ENCODE assay signal across 17 cellular contexts in genomic region chr3:52373676-52374075, GRCh38. TPM values are rescaled to one million over a fixed set of nuclear protein-coding genes. Genes with fewer than 3 reads are reported as not detected.
DNase-seq lines count a peak whose midpoint lies in the region; ATAC-seq, FAIRE-seq and TF ChIP-seq lines count a peak whose summit lies in the region.
"Had no signal": no experiment of that assay in that cellular context is flagged by ENCODE, and none has a peak within 500 bp of the region (broad histone marks: within the 10 kb centered on the region; RNA-seq: fewer than 3 reads in every experiment).

No MANE protein-coding gene starts in this region.

- no peak for TF ChIP-seq CTCF in foreskin fibroblast (IDR thresholded peaks at IDR 0.05; ENCODE audit: low read depth, low read length)

- FAIRE-seq in GM18507 (lab: Jason Lieb, UNC), result peak; percentile 55
- FAIRE-seq: pancreas had no signal

- ATAC-seq in T-cell (replicated peaks in 1 of 4), result no peak
- ATAC-seq in stimulated activated memory B cell treated with anti-CD40 and anti-IgM and Interleukin-4, amounts not matched to agents 10 μg/mL and 1 μg/mL and 100 μg/mL, for 72 hours, result no peak
- ATAC-seq in GM21390 (IDR thresholded peaks at IDR 0.05; ENCODE audit: unreplicated experiment), result no peak

- H3K9me3 Mint-ChIP-seq in T-cell, result no peaks in the 10 kb centered on the region
- H3K9me3 Mint-ChIP-seq in stimulated activated memory B cell treated with anti-CD40 and anti-IgM and Interleukin-4, amounts not matched to agents 10 μg/mL and 1 μg/mL and 100 μg/mL, for 72 hours, result no peaks in the 10 kb centered on the region
- H3K9me3 Mint-ChIP-seq: activated CD4-positive, alpha-beta T cell treated with anti-CD3 and anti-CD28 coated beads, Interleukin-2, amount 10 ng/mL, durations not matched to agents 7 days and 5 days; activated T-cell treated with anti-CD3 and anti-CD28 coated beads, Interleukin-2, amount 50 U/mL, for 24 hours; CD8-positive, alpha-beta memory T cell had no signal

- peak overlapping the region in 1 of 2 donors; percentile 18 for H3K4me3 ChIP-seq in foreskin fibroblast (ENCODE audit: low read depth in 1 of 2, low read length in 2 of 2)
- H3K4me3 ChIP-seq: pancreas, testis had no signal

- CTCF ChIA-PET in T-cell (lab: Charles Lee), result no interaction called here

- peaks cover 19% of the 10 kb centered on the region for H3K36me3 Mint-ChIP-seq in T-cell
- peaks cover 26% of the 10 kb centered on the region for H3K36me3 Mint-ChIP-seq in stimulated activated memory B cell treated with anti-CD40 and anti-IgM and Interleukin-4, amounts not matched to agents 10 μg/mL and 1 μg/mL and 100 μg/mL, for 72 hours

- H3K27ac Mint-ChIP-seq in T-cell, result peak overlapping the region; percentile 2 to 72
- peak overlapping the region; percentile 60 for H3K27ac Mint-ChIP-seq in stimulated activated memory B cell treated with anti-CD40 and anti-IgM and Interleukin-4, amounts not matched to agents 10 μg/mL and 1 μg/mL and 100 μg/mL, for 72 hours
- H3K27ac Mint-ChIP-seq: activated CD4-positive, alpha-beta T cell treated with anti-CD3 and anti-CD28 coated beads, Interleukin-2, amount 10 ng/mL, durations not matched to agents 7 days and 5 days had no signal

- POLR2A ChIA-PET in T-cell (lab: Charles Lee), result no interaction called here

- no peaks in the 10 kb centered on the region for H3K27me3 Mint-ChIP-seq in T-cell
- no peaks in the 10 kb centered on the region for H3K27me3 Mint-ChIP-seq in stimulated activated memory B cell treated with anti-CD40 and anti-IgM and Interleukin-4, amounts not matched to agents 10 μg/mL and 1 μg/mL and 100 μg/mL, for 72 hours
- H3K27me3 Mint-ChIP-seq: activated T-cell treated with anti-CD3 and anti-CD28 coated beads, Interleukin-2, amount 50 U/mL, for 24 hours had no signal

- peaks cover 0 to 9% (median 9%) of the 10 kb centered on the region in 3 donors for H3K4me1 Mint-ChIP-seq in T-cell
- H3K4me1 Mint-ChIP-seq in stimulated activated memory B cell treated with anti-CD40 and anti-IgM and Interleukin-4, amounts not matched to agents 10 μg/mL and 1 μg/mL and 100 μg/mL, for 72 hours, result peaks cover 19% of the 10 kb centered on the region

- DNase-seq in GM18507 (ENCODE audit: extremely low spot score, insufficient read length, low read depth) (no peak), T-cell (no peak), foreskin fibroblast (peak; percentile 38 to 70), NCI-H226 (no peak), NCI-H446 (lab: John Stamatoyannopoulos, UW) (no peak)
- DNase-seq: activated CD4-positive, alpha-beta T cell treated with anti-CD3 and anti-CD28 coated beads, Interleukin-2, amount 10 ng/mL, durations not matched to agents 7 days and 5 days; cerebellar nuclear complex; NCI-H1417 treated with DMSO at 0.1 percent for 48 hours; NCI-H446 treated with DMSO at 0.1 percent for 48 hours; SIG-M5; stimulated activated CD8-positive, alpha-beta memory T cell treated with anti-CD3 and anti-CD28 coated beads, Interleukin-4, amount 100 ng/mL, for 48 hours; testis had no signal

- peak overlapping the region in 2 of 3 donors; percentile 4 to 43 for H3K4me3 Mint-ChIP-seq in T-cell
- H3K4me3 Mint-ChIP-seq in stimulated activated memory B cell treated with anti-CD40 and anti-IgM and Interleukin-4, amounts not matched to agents 10 μg/mL and 1 μg/mL and 100 μg/mL, for 72 hours, result no peak overlapping the region
- H3K4me3 Mint-ChIP-seq: activated CD4-positive, alpha-beta T cell treated with anti-CD3 and anti-CD28 coated beads, Interleukin-2, amount 10 ng/mL, durations not matched to agents 7 days and 5 days; activated T-cell treated with anti-CD3 and anti-CD28 coated beads, Interleukin-2, amount 50 U/mL, for 24 hours had no signal

RNA-seq across cellular contexts. Expression of gene BAP1, which starts 36.1 kb away (rescaled TPM):
- 100 to 1,000 TPM in 3 of 5 donors, 10 to 100 TPM in 2; 94.3 to 108 (median 103) TPM for total RNA-seq in T-cell

RNA-seq across cellular contexts. Expression of gene PHF7, which starts 36.8 kb away (rescaled TPM):
- total RNA-seq in T-cell, result 10 to 100 TPM; 12.2 to 17.0 (median 15.7) TPM

RNA-seq across cellular contexts. Expression of gene DNAH1, which starts 57.6 kb away (rescaled TPM):
- 10 to 100 TPM; 41.5 to 72.0 (median 44.2) TPM for total RNA-seq in T-cell

Comparison
In these comparisons a context has a peak if more than half of its experiments do, and no peak if none do; other contexts are left out.
1. DNase-seq: peak in foreskin fibroblast (2 of 2); none in GM18507 (single experiment), T-cell (0 of 34), NCI-H226 (single experiment) and NCI-H446 (0 of 2).